3 cellular contexts compared by ENCODE assay signal in genomic region chr7:99938296-99938695, GRCh38.
TF ChIP-seq lines count a peak whose summit lies in the region.

No MANE protein-coding gene starts in this region.

TF ChIP-seq in GM23338, 12 proteins besides CTCF, POLR2A, EP300 and RAD21:
- no peak for TF ChIP-seq NANOG (IDR thresholded peaks at IDR 0.05; ENCODE audit: borderline replicate concordance)
- TF ChIP-seq EZH2 (IDR thresholded peaks at IDR 0.05; ENCODE audit: low read depth, unreplicated experiment) = no peak
- TF ChIP-seq STAT1 (IDR thresholded peaks at IDR 0.05; ENCODE audit: unreplicated experiment) = no peak
- TF ChIP-seq EZH2phosphoT487 (IDR thresholded peaks at IDR 0.05; ENCODE audit: unreplicated experiment) = no peak
- TF ChIP-seq ETS1 (IDR thresholded peaks at IDR 0.05) = no peak
- TF ChIP-seq ZNF114 (CRISPR knock-in tag; IDR thresholded peaks at IDR 0.05) = no peak

TF ChIP-seq in HEK293, 187 proteins besides CTCF, POLR2A, EP300 and RAD21:
- no peak for TF ChIP-seq RBAK (tag by site-specific recombination; IDR thresholded peaks at IDR 0.05)
- TF ChIP-seq SETDB1 (IDR thresholded peaks at IDR 0.05; ENCODE audit: insufficient read length, low read length) = peak; percentile 71
- TF ChIP-seq KLF1 (tag by site-specific recombination; IDR thresholded peaks at IDR 0.05) = no peak
- no peak for TF ChIP-seq ZBTB8A (tag by site-specific recombination; IDR thresholded peaks at IDR 0.05)
TF ChIP-seq in HEK293: peak in this region for 1.

TF ChIP-seq in GM12878, 131 proteins besides CTCF, POLR2A, EP300 and RAD21:
- peak; percentile 60; the same call in 1 of the 2 replicates for TF ChIP-seq CBX5 (IDR thresholded peaks at IDR 0.05; ENCODE audit: low read depth)
- no peak for TF ChIP-seq IRF5 (IDR thresholded peaks at IDR 0.05; ENCODE audit: borderline replicate concordance)
